Comparison of ENCODE assay signal across 11 cellular contexts in the genomic region with DNA sequence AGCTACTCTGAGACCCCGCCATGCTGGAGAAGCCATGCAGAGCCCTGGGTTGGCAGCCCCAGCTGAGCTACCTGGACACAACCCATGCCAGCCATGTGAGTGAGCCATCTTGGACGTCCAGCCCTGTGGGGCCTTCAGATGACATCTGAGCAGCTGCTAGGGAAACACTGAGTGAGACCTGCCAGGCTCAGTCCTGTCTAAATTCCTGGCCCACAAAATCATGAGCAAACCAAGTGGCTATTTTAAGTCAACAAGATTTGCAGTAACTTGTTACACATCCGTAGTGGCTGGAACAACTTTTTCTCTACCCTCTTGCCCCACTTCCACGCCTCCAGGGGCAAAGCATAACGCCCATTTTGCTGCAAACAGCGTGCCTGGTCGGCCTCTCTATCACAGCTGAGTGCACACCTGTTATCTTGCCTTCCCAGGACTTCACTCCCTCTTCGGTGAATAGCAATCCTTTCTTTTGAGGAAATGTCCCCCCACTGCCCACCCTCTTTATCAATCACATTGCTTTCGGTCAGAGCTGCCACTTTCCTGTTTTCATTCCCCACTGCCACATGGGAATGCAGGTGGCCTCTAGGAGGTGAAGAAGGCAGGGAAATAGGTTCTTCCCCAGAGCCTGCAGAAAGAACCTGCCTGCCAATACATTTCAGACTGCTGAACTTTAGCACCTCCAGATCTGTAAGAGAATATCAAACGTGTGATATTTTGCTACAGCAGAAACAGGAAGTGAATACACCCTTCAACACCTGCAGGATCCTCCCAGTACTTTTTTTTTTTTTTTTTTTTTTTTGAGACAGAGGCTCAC. TPM values are rescaled to one million over a fixed set of nuclear protein-coding genes. Genes with fewer than 3 reads are reported as not detected.
A peak's percentile ranks its signal among the peaks of the same experiment; 100 is the strongest.
DNase-seq lines count a peak whose midpoint lies in the region; ATAC-seq and TF ChIP-seq lines count a peak whose summit lies in the region.
"Had no signal": no experiment of that assay in that cellular context is flagged by ENCODE, and none has a peak within 500 bp of the region (broad histone marks: within the 10 kb centered on the region; RNA-seq: fewer than 3 reads in every experiment).

No MANE protein-coding gene starts in this region.

- H3K27me3 ChIP-seq in cardiac muscle cell = no peaks in the 10 kb centered on the region
- no peaks in the 10 kb centered on the region for H3K27me3 ChIP-seq in right cardiac atrium (ENCODE audit: control insufficient read depth, insufficient read depth)
- peaks cover 0 to 10% (median 0%) of the 10 kb centered on the region in 3 donors for H3K27me3 ChIP-seq in stomach
- H3K27me3 ChIP-seq in prostate gland (replicated peaks; ENCODE audit: insufficient read depth) = no peaks in the 10 kb centered on the region
- H3K27me3 ChIP-seq: uterus had no signal

- H3K27ac ChIP-seq in cardiac muscle cell (peak overlapping the region; percentile 64), right cardiac atrium (ENCODE audit: low read length) (no peak overlapping the region), stomach (peak overlapping the region; percentile 48 to 80 (median 73)), prostate gland (peak overlapping the region in 1 of 2 donors; percentile 42)
- H3K27ac ChIP-seq: uterus had no signal

- WGBS in right cardiac atrium = 59% methylated on average over 10 of the region's 10 CpGs
- WGBS in stomach, 5 donors = 27 to 48% (median 33%) methylated on average over 10 of the region's 10 CpGs
- WGBS in prostate gland = 25% methylated on average over 10 of the region's 10 CpGs

- TF ChIP-seq POLR2A in stomach (IDR thresholded peaks at IDR 0.05) = no peak
- TF ChIP-seq POLR2A in prostate gland (IDR thresholded peaks at IDR 0.05) = no peak

- no peak for ATAC-seq in right cardiac atrium
- peak; percentile 50 for ATAC-seq in esophagus mucosa

- DNase-seq in cardiac muscle cell (ENCODE audit: low read depth in 1 of 2, low spot score in 1 of 2) (no peak), right cardiac atrium (no peak), MV-4-11 (lab: John Stamatoyannopoulos, UW) (peak; percentile 9), stomach (peak; percentile 29), pons (ENCODE audit: low spot score) (no peak), kidney glomerular epithelial cell (lab: John Stamatoyannopoulos, UW) (no peak), prostate gland (ENCODE audit: low spot score) (no peak)
- DNase-seq: COR-L47, uterus had no signal

- no peaks in the 10 kb centered on the region for H3K9me3 ChIP-seq in cardiac muscle cell (ENCODE audit: low read depth)
- H3K9me3 ChIP-seq in right cardiac atrium (ENCODE audit: control insufficient read depth, low read length) = no peaks in the 10 kb centered on the region
- H3K9me3 ChIP-seq in stomach = no peaks in the 10 kb centered on the region
- H3K9me3 ChIP-seq in prostate gland = no peaks in the 10 kb centered on the region
- H3K9me3 ChIP-seq: uterus had no signal

- TF ChIP-seq CTCF in cardiac muscle cell (IDR thresholded peaks at IDR 0.05; ENCODE audit: low read depth, low read length) (no peak), stomach (IDR thresholded peaks at IDR 0.05) (peak in 1 of 7 experiments; percentile 5), prostate gland (IDR thresholded peaks at IDR 0.05) (no peak)

- H3K36me3 ChIP-seq in cardiac muscle cell (no peaks in the 10 kb centered on the region), stomach (no peaks in the 10 kb centered on the region), prostate gland (no peaks in the 10 kb centered on the region)
- H3K36me3 ChIP-seq: uterus had no signal

- H3K4me1 ChIP-seq in cardiac muscle cell (ENCODE audit: low read depth) (peaks cover 15% of the 10 kb centered on the region), right cardiac atrium (ENCODE audit: control insufficient read depth, insufficient read depth, low read length) (no peaks in the 10 kb centered on the region), stomach (peaks cover 0 to 19% (median 8%) of the 10 kb centered on the region in 4 donors), prostate gland (replicated peaks) (no peaks in the 10 kb centered on the region)
- H3K4me1 ChIP-seq: uterus had no signal

- intact Hi-C loops in right cardiac atrium (cut with DNase I) (no loop called here), stomach (cut with DNase I; ENCODE audit: low total_unique reads) (no loop called here), prostate gland (cut with DNase I) (no loop called here)

- no peak for TF ChIP-seq EP300 in stomach (IDR thresholded peaks at IDR 0.05)

- H3K4me3 ChIP-seq in cardiac muscle cell = no peak overlapping the region
- H3K4me3 ChIP-seq in right cardiac atrium (ENCODE audit: low read length) = no peak overlapping the region
- H3K4me3 ChIP-seq in stomach = no peak overlapping the region
- H3K4me3 ChIP-seq in prostate gland = no peak overlapping the region
- H3K4me3 ChIP-seq: smooth muscle cell, uterus had no signal

RNA-seq across cellular contexts. Expression of gene SCIMP, which starts 7.4 kb away (rescaled TPM):
- not detected in 2 replicates for total RNA-seq in cardiac muscle cell
- polyA plus RNA-seq in cardiac muscle cell = 0.72 and 0.91 TPM in 2 replicates
- 1 to 10 TPM; 1.9 to 3.7 (median 2.8) TPM for total RNA-seq in right cardiac atrium
- polyA plus RNA-seq in right cardiac atrium = 0.38 TPM
- 0.72 TPM for total RNA-seq in esophagus mucosa
- total RNA-seq in stomach = 1 to 10 TPM in 1 of 5 donors, under 1 TPM in 1, not detected in 3; 0.72 to 1.1 TPM
- polyA plus RNA-seq in stomach = 1 to 10 TPM in 1 of 3 donors, under 1 TPM in 1, not detected in 1; 0.62 to 2.1 TPM
- total RNA-seq in prostate gland = 1 to 10 TPM in 1 of 2 donors, under 1 TPM in 1; 0.68 to 2.3 TPM
- total RNA-seq: smooth muscle cell had no signal

RNA-seq across cellular contexts. Expression of gene RABEP1, which starts 40.0 kb away (rescaled TPM):
- total RNA-seq in cardiac muscle cell (37.5 and 38.5 TPM in 2 replicates), right cardiac atrium (10 to 100 TPM; 46.1 to 53.2 (median 47.6) TPM), esophagus mucosa (15.1 TPM), stomach (10 to 100 TPM; 14.0 to 89.7 (median 44.9) TPM), prostate gland (10 to 100 TPM; 38.9 to 54.7 TPM)
- polyA plus RNA-seq in cardiac muscle cell (36.0 and 43.5 TPM in 2 replicates), right cardiac atrium (18.6 TPM), stomach (10 to 100 TPM; 12.1 to 15.5 (median 15.3) TPM)

RNA-seq across cellular contexts. Expression of gene ZNF594, which starts 50.4 kb away (rescaled TPM):
- total RNA-seq in cardiac muscle cell = 23.3 and 30.6 TPM in 2 replicates
- polyA plus RNA-seq in cardiac muscle cell = 13.6 and 16.2 TPM in 2 replicates
- total RNA-seq in right cardiac atrium = 1 to 10 TPM; 6.8 to 8.2 (median 7.8) TPM
- polyA plus RNA-seq in right cardiac atrium = 2.4 TPM
- 1.8 TPM for total RNA-seq in esophagus mucosa
- 10 to 100 TPM in 2 of 5 donors, 1 to 10 TPM in 3; 5.8 to 73.5 (median 10.0) TPM for total RNA-seq in stomach
- 1 to 10 TPM in 1 of 3 donors, under 1 TPM in 1, not detected in 1; 0.56 to 1.1 TPM for polyA plus RNA-seq in stomach
- total RNA-seq in prostate gland = 10 to 100 TPM; 20.3 to 33.2 TPM

Comparison
In these comparisons a context has a peak if more than half of its experiments do, and no peak if none do; other contexts are left out.
1. DNase-seq: peak in MV-4-11 (single experiment) and stomach (single experiment); none in cardiac muscle cell (0 of 2), right cardiac atrium (0 of 3), pons (single experiment), kidney glomerular epithelial cell (single experiment) and prostate gland (single experiment).